Comparison of ENCODE assay signal across 13 cellular contexts in the genomic region with DNA sequence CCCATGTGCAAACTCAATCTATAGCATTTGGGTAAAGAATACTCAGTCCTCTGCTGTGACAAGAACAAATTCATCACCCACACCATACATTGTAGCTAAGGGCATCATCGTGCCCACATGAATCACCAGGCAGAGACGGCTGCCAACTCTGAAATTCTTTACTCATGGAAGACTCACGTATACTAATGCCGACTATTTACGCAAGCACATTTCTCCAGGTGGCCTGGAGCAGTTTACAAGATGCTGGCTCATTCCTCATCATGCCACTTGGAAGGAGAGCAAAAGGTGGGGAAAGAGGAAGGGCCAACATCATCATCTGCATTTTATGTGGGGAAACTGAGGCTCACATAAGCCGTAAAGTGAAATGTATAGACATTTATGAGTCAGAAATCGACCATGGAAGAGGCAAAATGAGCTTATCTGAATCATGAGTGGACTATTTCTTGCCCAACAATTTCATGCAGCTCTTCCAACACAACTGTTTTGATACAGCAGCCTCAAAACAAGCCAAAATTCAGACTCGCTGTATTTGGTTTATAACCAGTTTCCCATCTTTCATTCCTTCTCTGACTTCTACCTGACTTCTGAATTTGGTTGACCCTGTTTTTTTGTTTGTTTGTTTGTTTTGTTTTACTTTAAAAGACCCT.
A peak's percentile ranks its signal among the peaks of the same experiment; 100 is the strongest.
DNase-seq lines count a peak whose midpoint lies in the region; ATAC-seq and TF ChIP-seq lines count a peak whose summit lies in the region.
"Had no signal": no experiment of that assay in that cellular context is flagged by ENCODE, and none has a peak within 500 bp of the region (broad histone marks: within the 10 kb centered on the region; RNA-seq: fewer than 3 reads in every experiment).

No MANE protein-coding gene starts in this region.

- H3K36me3 Mint-ChIP-seq in T-cell (no peaks in the 10 kb centered on the region), endodermal cell (ENCODE audit: low read depth) (no peaks in the 10 kb centered on the region)
- H3K36me3 Mint-ChIP-seq in stimulated activated naive B cell treated with anti-CD40 and anti-IgM and Interleukin-4, amounts not matched to agents 10 μg/mL and 1 μg/mL and 100 μg/mL, for 72 hours, result no peaks in the 10 kb centered on the region

- POLR2A ChIA-PET in T-cell (lab: Charles Lee), result no interaction called here

- H3K27ac ChIP-seq in angular gyrus (ENCODE audit: low read depth, low read length) (peak overlapping the region; percentile 56), foreskin keratinocyte (peak overlapping the region; percentile 93), stomach smooth muscle (ENCODE audit: low read length) (peak overlapping the region; percentile 82), endodermal cell (ENCODE audit: low read depth, low read length) (no peak overlapping the region)
- H3K27ac ChIP-seq: BLaER1, neutrophil had no signal

- WGBS in endodermal cell (ENCODE audit: insufficient coverage in 1 of 2, insufficient read length in 1 of 2), 2 experiments, result 65 to 81% methylated on average over 7 to 8 of the region's 8 CpGs

- no peaks in the 10 kb centered on the region for H3K9me3 ChIP-seq in stomach smooth muscle (ENCODE audit: control insufficient read depth in 2 of 2, low read length in 2 of 2)
- no peaks in the 10 kb centered on the region for H3K9me3 ChIP-seq in endodermal cell (ENCODE audit: control insufficient read depth, low read length)
- H3K9me3 ChIP-seq: BLaER1, neutrophil had no signal

- H3K4me1 ChIP-seq in foreskin keratinocyte, result peaks cover 16% of the 10 kb centered on the region
- peaks cover 51% of the 10 kb centered on the region for H3K4me1 ChIP-seq in stomach smooth muscle (ENCODE audit: control insufficient read depth, insufficient read depth, low read length)
- no peaks in the 10 kb centered on the region for H3K4me1 ChIP-seq in endodermal cell (ENCODE audit: control insufficient read depth, insufficient read depth, low read length)

- H3K4me1 Mint-ChIP-seq in T-cell (no peaks in the 10 kb centered on the region), endodermal cell (peaks cover 17% of the 10 kb centered on the region)
- peaks cover 0 to 3% of the 10 kb centered on the region in 2 donors for H3K4me1 Mint-ChIP-seq in stimulated activated naive B cell treated with anti-CD40 and anti-IgM and Interleukin-4, amounts not matched to agents 10 μg/mL and 1 μg/mL and 100 μg/mL, for 72 hours
- H3K4me1 Mint-ChIP-seq: activated CD4-positive, alpha-beta T cell treated with anti-CD3 and anti-CD28 coated beads for 36 hours had no signal

- H3K9me3 Mint-ChIP-seq in T-cell (no peaks in the 10 kb centered on the region), endodermal cell (no peaks in the 10 kb centered on the region)
- H3K9me3 Mint-ChIP-seq in stimulated activated naive B cell treated with anti-CD40 and anti-IgM and Interleukin-4, amounts not matched to agents 10 μg/mL and 1 μg/mL and 100 μg/mL, for 72 hours, result no peaks in the 10 kb centered on the region

- CTCF ChIA-PET in T-cell (lab: Charles Lee), result interaction anchor here (0.5 to 0.6 kb wide), 2 partner anchors 1143 to 1173 kb away, joined by 3 to 5 read pairs; no protein-coding TSS in a partner anchor

- H3K27ac Mint-ChIP-seq in T-cell (no peak overlapping the region), endodermal cell (no peak overlapping the region)
- H3K27ac Mint-ChIP-seq in stimulated activated naive B cell treated with anti-CD40 and anti-IgM and Interleukin-4, amounts not matched to agents 10 μg/mL and 1 μg/mL and 100 μg/mL, for 72 hours, result no peak overlapping the region
- H3K27ac Mint-ChIP-seq: activated CD4-positive, alpha-beta T cell treated with anti-CD3 and anti-CD28 coated beads for 36 hours had no signal

- ATAC-seq in foreskin keratinocyte (peak; percentile 93), T-cell (replicated peaks in 1 of 4) (no peak)
- no peak for ATAC-seq in stimulated activated naive B cell treated with anti-CD40 and anti-IgM and Interleukin-4, amounts not matched to agents 10 μg/mL and 1 μg/mL and 100 μg/mL, for 72 hours (replicated peaks)
- ATAC-seq: activated CD4-positive, alpha-beta T cell treated with anti-CD3 and anti-CD28 coated beads for 36 hours had no signal

- H3K4me3 Mint-ChIP-seq in T-cell, result no peak overlapping the region
- no peak overlapping the region for H3K4me3 Mint-ChIP-seq in stimulated activated naive B cell treated with anti-CD40 and anti-IgM and Interleukin-4, amounts not matched to agents 10 μg/mL and 1 μg/mL and 100 μg/mL, for 72 hours
- H3K4me3 Mint-ChIP-seq in endodermal cell, result no peak overlapping the region
- H3K4me3 Mint-ChIP-seq: activated CD4-positive, alpha-beta T cell treated with anti-CD3 and anti-CD28 coated beads for 36 hours had no signal

- H3K9ac ChIP-seq in stomach smooth muscle (ENCODE audit: low read length in 2 of 2) (no peak overlapping the region), endodermal cell (ENCODE audit: extremely low read depth, low read length, poor library complexity, severe bottlenecking) (no peak overlapping the region)
- H3K9ac ChIP-seq: BLaER1 had no signal

- no peak for TF ChIP-seq CTCF in foreskin keratinocyte (conservative IDR thresholded peaks at IDR 0.05)
- TF ChIP-seq CTCF in endodermal cell (conservative IDR thresholded peaks at IDR 0.05), result no peak

- H3K27me3 Mint-ChIP-seq in T-cell (no peaks in the 10 kb centered on the region), endodermal cell (ENCODE audit: insufficient read depth) (peaks cover 2% of the 10 kb centered on the region)
- H3K27me3 Mint-ChIP-seq in stimulated activated naive B cell treated with anti-CD40 and anti-IgM and Interleukin-4, amounts not matched to agents 10 μg/mL and 1 μg/mL and 100 μg/mL, for 72 hours, result peaks cover 7 to 8% of the 10 kb centered on the region in 2 donors

- DNase-seq in HT1080 (ENCODE audit: low read depth), result peak; percentile 91
- peak; percentile 97 to 99 for DNase-seq in foreskin keratinocyte
- no peak for DNase-seq in T-cell
- DNase-seq in stimulated activated naive B cell treated with anti-CD40 and anti-IgM and Interleukin-4, amounts not matched to agents 10 μg/mL and 1 μg/mL and 100 μg/mL, for 72 hours, result no peak
- DNase-seq in endodermal cell, result no peak
- DNase-seq in putamen (ENCODE audit: low spot score), result no peak
- DNase-seq: activated CD4-positive, alpha-beta T cell treated with anti-CD3 and anti-CD28 coated beads for 36 hours; activated T-cell treated with anti-CD3 and anti-CD28 coated beads for 4 hours; H7 had no signal

- H3K36me3 ChIP-seq in stomach smooth muscle (ENCODE audit: control insufficient read depth in 2 of 2, insufficient read depth in 2 of 2, low read length in 2 of 2) (no peaks in the 10 kb centered on the region), endodermal cell (ENCODE audit: control insufficient read depth, insufficient read depth, low read length) (no peaks in the 10 kb centered on the region)
- H3K36me3 ChIP-seq: BLaER1, neutrophil had no signal

- H3K4me3 ChIP-seq in stomach smooth muscle (ENCODE audit: low read length in 2 of 2) (no peak overlapping the region), endodermal cell (ENCODE audit: low read length) (no peak overlapping the region)
- H3K4me3 ChIP-seq: BLaER1 had no signal

- no peaks in the 10 kb centered on the region for H3K27me3 ChIP-seq in foreskin keratinocyte
- no peaks in the 10 kb centered on the region for H3K27me3 ChIP-seq in stomach smooth muscle (ENCODE audit: control insufficient read depth in 1 of 2, insufficient read depth in 2 of 2, low read length in 2 of 2)
- H3K27me3 ChIP-seq in endodermal cell (ENCODE audit: control insufficient read depth, insufficient read depth, low read length, poor library complexity, severe bottlenecking), result no peaks in the 10 kb centered on the region
- H3K27me3 ChIP-seq: BLaER1, neutrophil had no signal

Comparison
In these comparisons a context has a peak if more than half of its experiments do, and no peak if none do; other contexts are left out.
1. DNase-seq: peak in HT1080 (single experiment) and foreskin keratinocyte (2 of 2); none in T-cell (0 of 34), stimulated activated naive B cell treated with anti-CD40 and anti-IgM and Interleukin-4, amounts not matched to agents 10 μg/mL and 1 μg/mL and 100 μg/mL, for 72 hours (single experiment), endodermal cell (single experiment) and putamen (single experiment).